ENCODE assay signal across 8 cellular contexts in the genomic region with DNA sequence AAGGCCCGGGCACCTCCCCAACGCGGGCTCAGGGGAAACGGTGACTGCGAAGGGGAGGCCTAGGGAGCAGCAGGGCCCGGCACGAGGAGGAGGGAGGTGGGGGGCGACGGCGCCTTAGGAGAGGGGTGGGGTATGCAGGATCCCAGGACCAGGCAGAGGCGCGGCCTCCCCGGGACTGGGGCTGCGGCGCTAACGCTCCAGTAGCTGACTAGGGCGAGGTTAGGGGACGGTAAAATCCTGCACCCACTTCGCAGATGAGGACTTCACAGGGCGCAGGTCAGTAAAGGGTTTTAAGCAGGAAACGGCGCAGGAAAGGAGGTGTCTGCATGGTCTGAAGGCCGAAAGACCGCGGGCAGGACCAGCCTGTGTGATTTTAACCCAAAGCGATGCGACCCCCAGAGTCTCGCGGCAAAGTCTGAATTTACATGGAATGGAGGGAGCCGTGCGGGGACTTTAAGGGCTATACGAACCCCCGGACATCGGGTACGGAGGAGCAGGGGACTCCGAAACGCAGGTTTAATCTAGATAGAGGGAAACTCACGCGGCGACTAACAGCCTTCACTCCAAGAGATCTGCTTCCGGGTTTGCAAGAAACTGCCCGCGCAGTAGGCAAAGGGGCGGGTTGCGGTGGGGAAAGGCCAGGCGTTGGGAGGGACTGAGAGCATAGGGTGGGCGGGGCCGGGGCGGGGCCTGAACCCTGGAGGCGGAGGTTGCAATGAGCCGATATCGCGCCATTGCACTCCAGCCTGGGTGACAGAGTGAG. TPM values are rescaled to one million over a fixed set of nuclear protein-coding genes. Genes with fewer than 3 reads are reported as not detected.
DNase-seq lines count a peak whose midpoint lies in the region; ATAC-seq, FAIRE-seq and TF ChIP-seq lines count a peak whose summit lies in the region.

A gene (minus strand): TSS at position 588 of the 763 bp plus-strand sequence. CDS start 10,460 bp downstream, outside the sequence.

- H3K36me3 ChIP-seq in kidney epithelial cell (ENCODE audit: control insufficient read depth, insufficient read depth, low read length): no peaks in the 10 kb centered on the region

- no peak for TF ChIP-seq CTCF in choroid plexus epithelial cell (conservative IDR thresholded peaks at IDR 0.05; ENCODE audit: low read depth, low read length)
- TF ChIP-seq CTCF in kidney epithelial cell (IDR thresholded peaks at IDR 0.05; ENCODE audit: insufficient read depth, low read length, poor library complexity, severe bottlenecking): no peak

- DNase-seq in GM12891 (ENCODE audit: insufficient read length, low spot score) (peak; percentile 53), NCI-H146 (lab: John Stamatoyannopoulos, UW) (peak; percentile 96), choroid plexus epithelial cell (ENCODE audit: low read depth) (peak; percentile 92), kidney epithelial cell (ENCODE audit: low read depth) (peak; percentile 47)
- DNase-seq in activated CD4-positive, alpha-beta T cell treated with anti-CD3 and anti-CD28 coated beads for 36 hours: peak; percentile 94
- DNase-seq in stimulated activated CD4-positive, alpha-beta T cell treated with anti-CD3 and anti-CD28 coated beads, Interleukin-12 subunit alpha, Interleukin-12 subunit beta, amount 100 ng/mL, for 24 hours (ENCODE audit: low read depth in 2 of 2): peak; percentile 65 to 68

- FAIRE-seq in GM12891 (lab: Jason Lieb, UNC): peak; percentile 31

- peaks cover 24% of the 10 kb centered on the region for H3K9me3 Mint-ChIP-seq in activated CD4-positive, alpha-beta T cell treated with anti-CD3 and anti-CD28 coated beads for 36 hours (ENCODE audit: low read depth)

- POLR2A ChIA-PET in activated CD4-positive, alpha-beta T cell treated with anti-CD3 and anti-CD28 coated beads for 36 hours (lab: Charles Lee): no interaction called here

- peaks cover 31% of the 10 kb centered on the region for H3K4me1 Mint-ChIP-seq in activated CD4-positive, alpha-beta T cell treated with anti-CD3 and anti-CD28 coated beads for 36 hours

- peak within 1 kb of the TSS; percentile 91 for H3K27ac Mint-ChIP-seq in activated CD4-positive, alpha-beta T cell treated with anti-CD3 and anti-CD28 coated beads for 36 hours

- ATAC-seq in activated CD4-positive, alpha-beta T cell treated with anti-CD3 and anti-CD28 coated beads for 36 hours: peak; percentile 78
- ATAC-seq in GM21528 (IDR thresholded peaks at IDR 0.05; ENCODE audit: low FRiP score, unreplicated experiment): no peak
- ATAC-seq in HG03159 (IDR thresholded peaks at IDR 0.05; ENCODE audit: unreplicated experiment): no peak

- intact Hi-C loops in activated CD4-positive, alpha-beta T cell treated with anti-CD3 and anti-CD28 coated beads for 36 hours (cut with DNase I, micrococcal nuclease): loop anchor here (1.0 to 10.0 kb wide), 10 partner anchors 34 to 1272 kb away; a partner anchor contains a TSS

- H3K4me3 ChIP-seq in choroid plexus epithelial cell (ENCODE audit: low read depth, low read length) (peak within 1 kb of the TSS; percentile 70), kidney epithelial cell (ENCODE audit: low read depth, low read length) (peak within 1 kb of the TSS; percentile 59)

- H3K36me3 Mint-ChIP-seq in activated CD4-positive, alpha-beta T cell treated with anti-CD3 and anti-CD28 coated beads for 36 hours (ENCODE audit: low read depth): peaks cover 39% of the 10 kb centered on the region

- H3K27me3 Mint-ChIP-seq in activated CD4-positive, alpha-beta T cell treated with anti-CD3 and anti-CD28 coated beads for 36 hours: no peaks in the 10 kb centered on the region

- CTCF ChIA-PET in activated CD4-positive, alpha-beta T cell treated with anti-CD3 and anti-CD28 coated beads for 36 hours (lab: Charles Lee): no interaction called here

- H3K4me3 Mint-ChIP-seq in activated CD4-positive, alpha-beta T cell treated with anti-CD3 and anti-CD28 coated beads for 36 hours: peak within 1 kb of the TSS; percentile 88

- no peaks in the 10 kb centered on the region for H3K27me3 ChIP-seq in kidney epithelial cell (ENCODE audit: control insufficient read depth, insufficient read depth, low read length)

- TF ChIP-seq POLR2A in GM12891 (IDR thresholded peaks at IDR 0.05; ENCODE audit: low read depth, low read length): peak; percentile 60; the same call in 1 of the 2 replicates

TF ChIP-seq in GM12891, 5 proteins besides CTCF, POLR2A, EP300 and RAD21:
- TF ChIP-seq SPI1 (IDR thresholded peaks at IDR 0.05; ENCODE audit: low read depth, low read length): no peak
- peak; percentile 25; the same call in 1 of the 2 replicates for TF ChIP-seq POLR2AphosphoS5 (IDR thresholded peaks at IDR 0.05; ENCODE audit: low read depth, low read length)
- TF ChIP-seq TAF1 (IDR thresholded peaks at IDR 0.05; ENCODE audit: low read depth, low read length): peak; percentile 21; the same call in 1 of the 2 replicates
TF ChIP-seq in GM12891: peak in this region for 2.

RNA-seq across cellular contexts. Expression of the gene that starts here (rescaled TPM):
- 1.8 TPM for polyA plus RNA-seq in GM12891 (2012; ENCODE audit: low read depth, missing spikeins)
- total RNA-seq in activated CD4-positive, alpha-beta T cell treated with anti-CD3 and anti-CD28 coated beads for 36 hours: 1 to 10 TPM; 6.5 to 8.7 TPM
- total RNA-seq in kidney epithelial cell: 2.9 and 5.8 TPM in 2 replicates
